Comparison of ENCODE assay signal across 23 cellular contexts in genomic region chr11:78725200-78725599, GRCh38.
"Had no signal": no experiment of that assay in that cellular context is flagged by ENCODE, and none has a peak within 500 bp of the region (broad histone marks: within the 10 kb centered on the region; RNA-seq: fewer than 3 reads in every experiment).

No MANE protein-coding gene starts in this region.

- H3K36me3 ChIP-seq: gastroesophageal sphincter, heart left ventricle, left lung, lower lobe of right lung had no signal

- FAIRE-seq: colon, endothelial cell of umbilical vein, frontal cortex had no signal

- H3K4me3 ChIP-seq: coronary artery, dorsolateral prefrontal cortex, esophagus muscularis mucosa, gastroesophageal sphincter, heart left ventricle, hepatocyte, left lung, lower lobe of right lung, mucosa of descending colon had no signal

- H2AFZ ChIP-seq: hepatocyte had no signal

- H3K27ac ChIP-seq: coronary artery, dorsolateral prefrontal cortex, esophagus muscularis mucosa, foreskin keratinocyte, gastroesophageal sphincter, heart left ventricle, hepatocyte, left lung, lower lobe of right lung had no signal

- H3K4me1 Mint-ChIP-seq: immature natural killer cell, mesothelial cell of epicardium had no signal

- H3K27me3 ChIP-seq: dorsolateral prefrontal cortex, esophagus muscularis mucosa, foreskin keratinocyte, gastroesophageal sphincter, heart left ventricle, hepatocyte, left lung had no signal

- H3K9me3 ChIP-seq: esophagus muscularis mucosa, gastroesophageal sphincter, heart left ventricle, left lung, lower lobe of right lung, mucosa of descending colon had no signal

- H3K4me3 Mint-ChIP-seq: immature natural killer cell, mesothelial cell of epicardium had no signal

- H3K36me3 Mint-ChIP-seq: immature natural killer cell had no signal

- H3K9me3 Mint-ChIP-seq: immature natural killer cell, mesothelial cell of epicardium had no signal

- H3K4me2 ChIP-seq: hepatocyte had no signal

- DNase-seq: dermis blood vessel endothelial cell; dorsolateral prefrontal cortex; effector CD4-positive, alpha-beta T cell; effector memory CD4-positive, alpha-beta T cell; foreskin keratinocyte; heart left ventricle; hypothalamus; immature natural killer cell; islet precursor cell; left cardiac atrium; left lung; left ventricle myocardium superior; lower lobe of right lung; mesenchymal stem cell; mucosa of descending colon had no signal

- H3K79me2 ChIP-seq: hepatocyte had no signal

- H3K27ac Mint-ChIP-seq: immature natural killer cell, mesothelial cell of epicardium had no signal

- H3K4me1 ChIP-seq: foreskin keratinocyte, gastroesophageal sphincter, left lung, lower lobe of right lung had no signal

- ATAC-seq: foreskin keratinocyte, gastroesophageal sphincter, heart left ventricle, left cardiac atrium, left lung, left ventricle myocardium superior, lower lobe of right lung, mucosa of descending colon had no signal
